In genomic region chr11:47516984-47517853, GRCh38 we compare ENCODE assay signal across 1 cellular context.
TF ChIP-seq lines count a peak whose summit lies in the region.

No MANE protein-coding gene starts in this region.

TF ChIP-seq in WTC11, 78 proteins besides CTCF, POLR2A, EP300 and RAD21 (continued from another document):
- TF ChIP-seq ARID4B (CRISPR knock-in tag; IDR thresholded peaks at IDR 0.05; ENCODE audit: borderline replicate concordance), result no peak
